14 cellular contexts compared by ENCODE assay signal in the genomic region with DNA sequence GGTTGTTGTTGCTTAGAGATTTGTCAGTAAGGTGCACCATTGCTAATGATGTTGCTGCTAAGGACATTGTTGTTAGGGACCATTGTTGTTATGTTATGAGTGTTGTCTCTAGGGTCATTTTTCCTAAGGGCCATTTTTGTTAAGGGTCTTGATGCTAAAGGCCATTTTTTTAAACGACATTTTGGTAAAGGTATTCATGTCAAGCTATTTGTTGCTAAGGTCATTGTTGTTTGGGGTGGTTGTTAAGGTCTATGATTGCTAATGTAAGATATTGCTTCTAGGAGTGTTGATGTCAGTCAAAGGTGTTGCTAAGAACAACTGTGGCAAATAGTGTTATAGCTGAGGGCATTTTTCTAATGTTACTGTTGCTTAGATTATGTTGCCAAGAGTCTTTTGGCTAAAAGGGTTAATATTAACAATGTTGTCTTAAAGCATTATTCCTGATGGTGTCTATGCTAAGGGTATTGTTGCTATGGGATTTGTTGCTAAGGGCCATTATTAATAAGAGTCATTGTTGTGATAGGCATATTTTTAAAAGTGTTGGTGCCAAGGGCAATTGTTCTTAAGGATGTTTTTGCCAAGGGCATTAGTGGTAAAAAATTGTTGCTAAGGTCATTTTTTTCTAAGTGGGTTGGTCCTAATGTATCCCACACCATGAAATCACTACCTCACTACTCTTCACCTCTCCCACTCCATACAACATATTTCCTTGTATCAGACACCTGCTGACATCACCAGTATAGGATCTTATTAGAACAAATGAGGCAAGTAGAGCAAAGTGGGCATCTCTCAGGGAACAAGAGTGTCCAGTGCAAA. TPM values are rescaled to one million over a fixed set of nuclear protein-coding genes. Genes with fewer than 3 reads are reported as not detected.
"Had no signal": no experiment of that assay in that cellular context is flagged by ENCODE, and none has a peak within 500 bp of the region (broad histone marks: within the 10 kb centered on the region; RNA-seq: fewer than 3 reads in every experiment).

No MANE protein-coding gene starts in this region.

RNA-seq across cellular contexts. Expression of gene SPATA31A6, which starts 56.2 kb away (rescaled TPM):
- total RNA-seq: activated naive CD4-positive, alpha-beta T cell treated with anti-CD3 and anti-CD28 coated beads, Interleukin-2, amount 50 U/mL, for 72 hours; activated T-cell treated with anti-CD3 and anti-CD28 coated beads, Interleukin-2, amount 50 U/mL, for 72 hours; epithelial cell of proximal tubule; glomerular endothelial cell; heart right ventricle; liver; mononuclear cell; natural killer cell; omental fat pad; sigmoid colon; subcutaneous adipose tissue; upper lobe of left lung; vagina had no signal
- polyA plus RNA-seq: heart right ventricle, liver, sigmoid colon, small intestine had no signal
